In the genomic region with DNA sequence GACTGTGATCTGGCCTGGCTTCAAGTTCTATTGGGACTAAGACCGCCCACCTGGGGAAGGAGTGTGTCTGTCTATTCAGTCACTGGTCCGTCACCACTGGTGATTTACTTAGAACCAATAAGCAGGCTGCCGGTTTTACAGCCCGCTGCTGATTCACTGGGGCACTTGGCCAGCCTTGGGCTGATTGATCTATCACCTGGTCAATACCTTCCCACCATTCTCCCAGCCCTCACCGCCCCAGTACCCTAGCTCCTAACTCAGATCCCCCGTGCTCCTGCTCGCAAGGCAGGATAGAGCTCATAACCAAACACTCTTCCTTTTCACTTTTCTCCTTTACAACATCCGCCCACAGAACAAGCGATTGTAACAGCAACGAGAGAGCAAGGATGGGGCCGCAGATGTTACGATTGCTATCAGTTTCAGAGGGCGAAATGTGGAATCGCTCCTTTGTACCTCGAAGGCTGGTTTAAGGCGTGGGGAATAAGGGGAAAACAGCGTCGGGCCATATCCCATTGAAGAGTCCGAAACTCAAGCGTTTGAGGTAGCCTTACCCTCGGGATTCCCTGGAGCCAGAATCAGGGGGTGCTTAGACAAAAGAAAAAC, we compare ENCODE assay signal across 1 cellular context.
TF ChIP-seq lines count a peak whose summit lies in the region.

No MANE protein-coding gene starts in this region.

TF ChIP-seq in HepG2, 621 proteins besides CTCF, POLR2A, EP300 and RAD21 (continued from another document and continues in another):
- TF ChIP-seq, protein P1, sequence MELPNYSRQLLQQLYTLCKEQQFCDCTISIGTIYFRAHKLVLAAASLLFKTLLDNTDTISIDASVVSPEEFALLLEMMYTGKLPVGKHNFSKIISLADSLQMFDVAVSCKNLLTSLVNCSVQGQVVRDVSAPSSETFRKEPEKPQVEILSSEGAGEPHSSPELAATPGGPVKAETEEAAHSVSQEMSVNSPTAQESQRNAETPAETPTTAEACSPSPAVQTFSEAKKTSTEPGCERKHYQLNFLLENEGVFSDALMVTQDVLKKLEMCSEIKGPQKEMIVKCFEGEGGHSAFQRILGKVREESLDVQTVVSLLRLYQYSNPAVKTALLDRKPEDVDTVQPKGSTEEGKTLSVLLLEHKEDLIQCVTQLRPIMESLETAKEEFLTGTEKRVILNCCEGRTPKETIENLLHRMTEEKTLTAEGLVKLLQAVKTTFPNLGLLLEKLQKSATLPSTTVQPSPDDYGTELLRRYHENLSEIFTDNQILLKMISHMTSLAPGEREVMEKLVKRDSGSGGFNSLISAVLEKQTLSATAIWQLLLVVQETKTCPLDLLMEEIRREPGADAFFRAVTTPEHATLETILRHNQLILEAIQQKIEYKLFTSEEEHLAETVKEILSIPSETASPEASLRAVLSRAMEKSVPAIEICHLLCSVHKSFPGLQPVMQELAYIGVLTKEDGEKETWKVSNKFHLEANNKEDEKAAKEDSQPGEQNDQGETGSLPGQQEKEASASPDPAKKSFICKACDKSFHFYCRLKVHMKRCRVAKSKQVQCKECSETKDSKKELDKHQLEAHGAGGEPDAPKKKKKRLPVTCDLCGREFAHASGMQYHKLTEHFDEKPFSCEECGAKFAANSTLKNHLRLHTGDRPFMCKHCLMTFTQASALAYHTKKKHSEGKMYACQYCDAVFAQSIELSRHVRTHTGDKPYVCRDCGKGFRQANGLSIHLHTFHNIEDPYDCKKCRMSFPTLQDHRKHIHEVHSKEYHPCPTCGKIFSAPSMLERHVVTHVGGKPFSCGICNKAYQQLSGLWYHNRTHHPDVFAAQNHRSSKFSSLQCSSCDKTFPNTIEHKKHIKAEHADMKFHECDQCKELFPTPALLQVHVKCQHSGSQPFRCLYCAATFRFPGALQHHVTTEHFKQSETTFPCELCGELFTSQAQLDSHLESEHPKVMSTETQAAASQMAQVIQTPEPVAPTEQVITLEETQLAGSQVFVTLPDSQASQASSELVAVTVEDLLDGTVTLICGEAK (IDR thresholded peaks at IDR 0.05), result no peak
- TF ChIP-seq, protein P1 (CRISPR knock-in tag; IDR thresholded peaks at IDR 0.05), result no peak
- TF ChIP-seq, protein P2, sequence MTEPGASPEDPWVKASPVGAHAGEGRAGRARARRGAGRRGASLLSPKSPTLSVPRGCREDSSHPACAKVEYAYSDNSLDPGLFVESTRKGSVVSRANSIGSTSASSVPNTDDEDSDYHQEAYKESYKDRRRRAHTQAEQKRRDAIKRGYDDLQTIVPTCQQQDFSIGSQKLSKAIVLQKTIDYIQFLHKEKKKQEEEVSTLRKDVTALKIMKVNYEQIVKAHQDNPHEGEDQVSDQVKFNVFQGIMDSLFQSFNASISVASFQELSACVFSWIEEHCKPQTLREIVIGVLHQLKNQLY (CRISPR knock-in tag; IDR thresholded peaks at IDR 0.05), result no peak
- TF ChIP-seq, protein P3, sequence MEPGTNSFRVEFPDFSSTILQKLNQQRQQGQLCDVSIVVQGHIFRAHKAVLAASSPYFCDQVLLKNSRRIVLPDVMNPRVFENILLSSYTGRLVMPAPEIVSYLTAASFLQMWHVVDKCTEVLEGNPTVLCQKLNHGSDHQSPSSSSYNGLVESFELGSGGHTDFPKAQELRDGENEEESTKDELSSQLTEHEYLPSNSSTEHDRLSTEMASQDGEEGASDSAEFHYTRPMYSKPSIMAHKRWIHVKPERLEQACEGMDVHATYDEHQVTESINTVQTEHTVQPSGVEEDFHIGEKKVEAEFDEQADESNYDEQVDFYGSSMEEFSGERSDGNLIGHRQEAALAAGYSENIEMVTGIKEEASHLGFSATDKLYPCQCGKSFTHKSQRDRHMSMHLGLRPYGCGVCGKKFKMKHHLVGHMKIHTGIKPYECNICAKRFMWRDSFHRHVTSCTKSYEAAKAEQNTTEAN (CRISPR knock-in tag; conservative IDR thresholded peaks at IDR 0.05), result no peak
- TF ChIP-seq ZNF180 (CRISPR knock-in tag; IDR thresholded peaks at IDR 0.05; ENCODE audit: borderline replicate concordance, low read depth) (no peak), TBX2 (CRISPR knock-in tag; IDR thresholded peaks at IDR 0.05; ENCODE audit: borderline replicate concordance) (no peak), SAP130 (CRISPR knock-in tag; IDR thresholded peaks at IDR 0.05; ENCODE audit: low read depth) (peak; percentile 84), SRSF1 (optimal IDR thresholded peaks at IDR 0.05; ENCODE audit: low read depth, low read length) (no peak), PRPF4 (IDR thresholded peaks at IDR 0.05; ENCODE audit: low read depth, low read length, poor library complexity, severe bottlenecking) (no peak), TCF7 (IDR thresholded peaks at IDR 0.05; ENCODE audit: low read depth) (0 out of 2 replicates have a peak, but pooled peaks have one; percentile 10), ZSCAN29 (CRISPR knock-in tag; conservative IDR thresholded peaks at IDR 0.05) (no peak), NFKB2 (CRISPR knock-in tag; IDR thresholded peaks at IDR 0.05; ENCODE audit: borderline replicate concordance) (no peak; the same call in 1 of the 2 replicates), RXRB (CRISPR knock-in tag; IDR thresholded peaks at IDR 0.05; ENCODE audit: borderline replicate concordance) (no peak), EED (CRISPR knock-in tag; IDR thresholded peaks at IDR 0.05) (no peak), PLRG1 (conservative IDR thresholded peaks at IDR 0.05) (no peak), ZNF660 (CRISPR knock-in tag; IDR thresholded peaks at IDR 0.05; ENCODE audit: borderline replicate concordance, low read depth) (no peak), ZNF629 (CRISPR knock-in tag; conservative IDR thresholded peaks at IDR 0.05) (no peak), ZNF816 (CRISPR knock-in tag; IDR thresholded peaks at IDR 0.05; ENCODE audit: borderline replicate concordance) (no peak), ZSCAN9 (CRISPR knock-in tag; IDR thresholded peaks at IDR 0.05; ENCODE audit: borderline replicate concordance) (no peak), YY1 (IDR thresholded peaks at IDR 0.05; ENCODE audit: insufficient read depth, insufficient replicate concordance, low read depth, low read length) (no peak), RAD51 (IDR thresholded peaks at IDR 0.05; ENCODE audit: borderline replicate concordance) (no peak), SNAPC2 (CRISPR knock-in tag; IDR thresholded peaks at IDR 0.05) (0 out of 2 replicates have a peak, but pooled peaks have one; percentile 66), SP5 (CRISPR knock-in tag; IDR thresholded peaks at IDR 0.05; ENCODE audit: borderline replicate concordance, low read depth) (no peak), MATR3 (CRISPR knock-in tag; IDR thresholded peaks at IDR 0.05) (no peak), WIZ (CRISPR knock-in tag; IDR thresholded peaks at IDR 0.05) (no peak), ZBTB38 (CRISPR knock-in tag; IDR thresholded peaks at IDR 0.05) (0 out of 2 replicates have a peak, but pooled peaks have one; percentile 45), ZNF326 (CRISPR knock-in tag; IDR thresholded peaks at IDR 0.05; ENCODE audit: borderline replicate concordance) (no peak), IRF2 (CRISPR knock-in tag; IDR thresholded peaks at IDR 0.05) (peak; percentile 62; the same call in 1 of the 2 replicates), MXI1 (IDR thresholded peaks at IDR 0.05; ENCODE audit: borderline replicate concordance, low read depth, low read length) (0 out of 3 replicates have a peak, but pooled peaks have one; percentile 31), TOPORS (CRISPR knock-in tag; IDR thresholded peaks at IDR 0.05) (0 out of 2 replicates have a peak, but pooled peaks have one; percentile 55), ZNF10 (CRISPR knock-in tag; IDR thresholded peaks at IDR 0.05; ENCODE audit: borderline replicate concordance, low read depth) (no peak), SIN3B (IDR thresholded peaks at IDR 0.05; ENCODE audit: low read length) (no peak), MED1 (CRISPR knock-in tag; IDR thresholded peaks at IDR 0.05) (peak; percentile 72)
- TF ChIP-seq, protein P4, sequence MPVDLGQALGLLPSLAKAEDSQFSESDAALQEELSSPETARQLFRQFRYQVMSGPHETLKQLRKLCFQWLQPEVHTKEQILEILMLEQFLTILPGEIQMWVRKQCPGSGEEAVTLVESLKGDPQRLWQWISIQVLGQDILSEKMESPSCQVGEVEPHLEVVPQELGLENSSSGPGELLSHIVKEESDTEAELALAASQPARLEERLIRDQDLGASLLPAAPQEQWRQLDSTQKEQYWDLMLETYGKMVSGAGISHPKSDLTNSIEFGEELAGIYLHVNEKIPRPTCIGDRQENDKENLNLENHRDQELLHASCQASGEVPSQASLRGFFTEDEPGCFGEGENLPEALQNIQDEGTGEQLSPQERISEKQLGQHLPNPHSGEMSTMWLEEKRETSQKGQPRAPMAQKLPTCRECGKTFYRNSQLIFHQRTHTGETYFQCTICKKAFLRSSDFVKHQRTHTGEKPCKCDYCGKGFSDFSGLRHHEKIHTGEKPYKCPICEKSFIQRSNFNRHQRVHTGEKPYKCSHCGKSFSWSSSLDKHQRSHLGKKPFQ (CRISPR knock-in tag; IDR thresholded peaks at IDR 0.05; ENCODE audit: insufficient replicate concordance), result no peak
- TF ChIP-seq, protein P5, sequence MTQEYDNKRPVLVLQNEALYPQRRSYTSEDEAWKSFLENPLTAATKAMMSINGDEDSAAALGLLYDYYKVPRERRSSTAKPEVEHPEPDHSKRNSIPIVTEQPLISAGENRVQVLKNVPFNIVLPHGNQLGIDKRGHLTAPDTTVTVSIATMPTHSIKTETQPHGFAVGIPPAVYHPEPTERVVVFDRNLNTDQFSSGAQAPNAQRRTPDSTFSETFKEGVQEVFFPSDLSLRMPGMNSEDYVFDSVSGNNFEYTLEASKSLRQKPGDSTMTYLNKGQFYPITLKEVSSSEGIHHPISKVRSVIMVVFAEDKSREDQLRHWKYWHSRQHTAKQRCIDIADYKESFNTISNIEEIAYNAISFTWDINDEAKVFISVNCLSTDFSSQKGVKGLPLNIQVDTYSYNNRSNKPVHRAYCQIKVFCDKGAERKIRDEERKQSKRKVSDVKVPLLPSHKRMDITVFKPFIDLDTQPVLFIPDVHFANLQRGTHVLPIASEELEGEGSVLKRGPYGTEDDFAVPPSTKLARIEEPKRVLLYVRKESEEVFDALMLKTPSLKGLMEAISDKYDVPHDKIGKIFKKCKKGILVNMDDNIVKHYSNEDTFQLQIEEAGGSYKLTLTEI (CRISPR knock-in tag; conservative IDR thresholded peaks at IDR 0.05), result no peak
- TF ChIP-seq, protein P6, sequence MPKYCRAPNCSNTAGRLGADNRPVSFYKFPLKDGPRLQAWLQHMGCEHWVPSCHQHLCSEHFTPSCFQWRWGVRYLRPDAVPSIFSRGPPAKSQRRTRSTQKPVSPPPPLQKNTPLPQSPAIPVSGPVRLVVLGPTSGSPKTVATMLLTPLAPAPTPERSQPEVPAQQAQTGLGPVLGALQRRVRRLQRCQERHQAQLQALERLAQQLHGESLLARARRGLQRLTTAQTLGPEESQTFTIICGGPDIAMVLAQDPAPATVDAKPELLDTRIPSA (CRISPR knock-in tag; IDR thresholded peaks at IDR 0.05; ENCODE audit: borderline replicate concordance), result no peak
- TF ChIP-seq, protein P7, sequence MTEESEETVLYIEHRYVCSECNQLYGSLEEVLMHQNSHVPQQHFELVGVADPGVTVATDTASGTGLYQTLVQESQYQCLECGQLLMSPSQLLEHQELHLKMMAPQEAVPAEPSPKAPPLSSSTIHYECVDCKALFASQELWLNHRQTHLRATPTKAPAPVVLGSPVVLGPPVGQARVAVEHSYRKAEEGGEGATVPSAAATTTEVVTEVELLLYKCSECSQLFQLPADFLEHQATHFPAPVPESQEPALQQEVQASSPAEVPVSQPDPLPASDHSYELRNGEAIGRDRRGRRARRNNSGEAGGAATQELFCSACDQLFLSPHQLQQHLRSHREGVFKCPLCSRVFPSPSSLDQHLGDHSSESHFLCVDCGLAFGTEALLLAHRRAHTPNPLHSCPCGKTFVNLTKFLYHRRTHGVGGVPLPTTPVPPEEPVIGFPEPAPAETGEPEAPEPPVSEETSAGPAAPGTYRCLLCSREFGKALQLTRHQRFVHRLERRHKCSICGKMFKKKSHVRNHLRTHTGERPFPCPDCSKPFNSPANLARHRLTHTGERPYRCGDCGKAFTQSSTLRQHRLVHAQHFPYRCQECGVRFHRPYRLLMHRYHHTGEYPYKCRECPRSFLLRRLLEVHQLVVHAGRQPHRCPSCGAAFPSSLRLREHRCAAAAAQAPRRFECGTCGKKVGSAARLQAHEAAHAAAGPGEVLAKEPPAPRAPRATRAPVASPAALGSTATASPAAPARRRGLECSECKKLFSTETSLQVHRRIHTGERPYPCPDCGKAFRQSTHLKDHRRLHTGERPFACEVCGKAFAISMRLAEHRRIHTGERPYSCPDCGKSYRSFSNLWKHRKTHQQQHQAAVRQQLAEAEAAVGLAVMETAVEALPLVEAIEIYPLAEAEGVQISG (CRISPR knock-in tag; IDR thresholded peaks at IDR 0.05), result 0 out of 2 replicates have a peak, but pooled peaks have one; percentile 22
- TF ChIP-seq, protein P8, sequence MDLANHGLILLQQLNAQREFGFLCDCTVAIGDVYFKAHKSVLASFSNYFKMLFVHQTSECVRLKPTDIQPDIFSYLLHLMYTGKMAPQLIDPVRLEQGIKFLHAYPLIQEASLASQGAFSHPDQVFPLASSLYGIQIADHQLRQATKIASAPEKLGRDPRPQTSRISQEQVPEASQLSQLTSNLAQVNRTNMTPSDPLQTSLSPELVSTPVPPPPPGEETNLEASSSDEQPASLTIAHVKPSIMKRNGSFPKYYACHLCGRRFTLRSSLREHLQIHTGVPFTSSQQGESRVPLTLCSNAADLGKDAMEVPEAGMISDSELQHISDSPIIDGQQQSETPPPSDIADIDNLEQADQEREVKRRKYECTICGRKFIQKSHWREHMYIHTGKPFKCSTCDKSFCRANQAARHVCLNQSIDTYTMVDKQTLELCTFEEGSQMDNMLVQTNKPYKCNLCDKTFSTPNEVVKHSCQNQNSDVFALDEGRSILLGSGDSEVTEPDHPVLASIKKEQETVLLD (CRISPR knock-in tag; IDR thresholded peaks at IDR 0.05; ENCODE audit: low read depth), result no peak
